ENCODE assay signal across 34 cellular contexts in the genomic region with DNA sequence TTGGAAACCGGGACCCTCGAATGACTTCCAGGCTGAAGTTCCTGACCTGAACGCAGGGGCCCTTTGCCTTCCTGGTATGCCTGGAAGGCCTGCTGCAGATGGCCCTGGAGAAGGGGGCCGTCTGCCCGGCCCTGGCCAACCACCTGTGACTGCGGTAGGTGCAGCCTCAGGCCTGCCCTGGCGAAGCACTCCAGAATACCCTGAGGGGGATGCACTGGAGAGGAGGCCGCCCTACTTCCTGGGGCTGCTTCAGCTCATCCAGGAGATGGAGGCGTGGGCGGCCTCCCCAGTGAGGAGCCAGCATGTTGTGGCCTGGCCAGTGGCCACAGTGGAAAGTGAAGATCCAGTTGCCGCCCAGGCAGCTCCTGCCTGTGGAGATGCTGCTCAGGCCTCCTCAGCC. TPM values are rescaled to one million over a fixed set of nuclear protein-coding genes. Genes with fewer than 3 reads are reported as not detected.
"Had no signal": no experiment of that assay in that cellular context is flagged by ENCODE, and none has a peak within 500 bp of the region (broad histone marks: within the 10 kb centered on the region; RNA-seq: fewer than 3 reads in every experiment).

No MANE protein-coding gene starts in this region.

- H3K9me3 ChIP-seq: adrenal gland, body of pancreas, Peyer's patch had no signal

- H3K4me3 ChIP-seq: adrenal gland, body of pancreas, breast epithelium, Peyer's patch had no signal

- DNase-seq: activated B cell treated with CpG ODN at 0.5 μM for 24 hours; activated CD4-positive, alpha-beta memory T cell treated with anti-CD3 and anti-CD28 coated beads for 36 hours; activated CD4-positive, alpha-beta T cell treated with anti-CD3 and anti-CD28 coated beads for 4 hours; activated CD4-positive, alpha-beta T cell treated with anti-CD3 and anti-CD28 coated beads, Interleukin-2, amount 50 U/mL, for 1 hour; activated CD4-positive, CD25-positive, alpha-beta regulatory T cell treated with anti-CD3 and anti-CD28 coated beads, Interleukin-2, amount 50 U/mL, for 72 hours; activated CD8-positive, alpha-beta memory T cell treated with anti-CD3 and anti-CD28 coated beads, Interleukin-2, amount 50 U/mL, for 4 hours; activated gamma-delta T cell treated with Interleukin-2 at 50 U/mL for 16 hours; activated naive CD4-positive, alpha-beta T cell treated with anti-CD3 and anti-CD28 coated beads for 36 hours; activated T-cell treated with anti-CD3 and anti-CD28 coated beads for 4 hours; activated T-cell treated with anti-CD3 and anti-CD28 coated beads, Interleukin-2, amount 50 U/mL, for 4 hours; adrenal gland; body of pancreas; NCI-H1105; NCI-H1417 treated with DMSO at 0.1 percent for 48 hours; NCI-H1930; NCI-H2081 treated with DMSO at 0.1 percent for 48 hours; NCI-H345; NCI-H524 treated with DMSO at 0.1 percent for 48 hours; PC-3; Peyer's patch; SIG-M5; T-helper 1 cell; T-helper 9 cell had no signal

- H3K36me3 ChIP-seq: adrenal gland, breast epithelium, Peyer's patch had no signal

- H3K4me1 ChIP-seq: adrenal gland, body of pancreas, breast epithelium, Peyer's patch had no signal

- H3K27me3 ChIP-seq: body of pancreas, Peyer's patch had no signal

- H3K27ac ChIP-seq: adrenal gland, body of pancreas, breast epithelium, Peyer's patch, RWPE1, VCaP had no signal

RNA-seq across cellular contexts. Expression of a gene that starts 26.4 kb away (rescaled TPM):
- total RNA-seq: M059J, NCI-H460, PC-3 had no signal

RNA-seq across cellular contexts. Expression of a gene that starts 36.0 kb away (rescaled TPM):
- total RNA-seq: activated B cell treated with CpG ODN at 0.5 μM for 24 hours; activated naive CD4-positive, alpha-beta T cell treated with anti-CD3 and anti-CD28 coated beads for 36 hours; activated naive CD4-positive, alpha-beta T cell treated with anti-CD3 and anti-CD28 coated beads, Interleukin-2, amount 50 U/mL, for 72 hours; activated T-cell treated with anti-CD3 and anti-CD28 coated beads, Interleukin-2, amount 50 U/mL, for 4 hours; activated T-helper 1 cell treated with anti-CD3 and anti-CD28 coated beads, Interleukin-12 subunit alpha, Interleukin-12 subunit beta, Interleukin-2, Interleukin-4 antibody, amounts not matched to agents 30 ng/mL and 10 ng/mL and 1 ng/mL, durations not matched to agents 14 hours and 24 hours and 36 hours; adrenal gland; astrocyte; body of pancreas; breast epithelium; cardiac septum; M059J; NCI-H460; PC-3; Peyer's patch; Right ventricle myocardium inferior; SK-MEL-5 had no signal

RNA-seq across cellular contexts. Expression of a gene that starts 42.4 kb away (rescaled TPM):
- total RNA-seq: M059J, PC-3 had no signal
